ENCODE assay signal across 28 cellular contexts in genomic region chr1:240226102-240226501, GRCh38.
"Had no signal": no experiment of that assay in that cellular context is flagged by ENCODE, and none has a peak within 500 bp of the region (broad histone marks: within the 10 kb centered on the region; RNA-seq: fewer than 3 reads in every experiment).

No MANE protein-coding gene starts in this region.

- H3K27me3 Mint-ChIP-seq: stimulated activated memory B cell treated with anti-CD40 and anti-IgM and Interleukin-4, amounts not matched to agents 10 μg/mL and 1 μg/mL and 100 μg/mL, for 72 hours; stimulated activated naive B cell treated with anti-CD40 and anti-IgM and Interleukin-4, amounts not matched to agents 10 μg/mL and 1 μg/mL and 100 μg/mL, for 72 hours; stimulated activated naive CD8-positive, alpha-beta T cell treated with anti-CD3 and anti-CD28 coated beads, Interleukin-15, amount 100 ng/mL, for 72 hours; stimulated activated naive CD8-positive, alpha-beta T cell treated with anti-CD3 and anti-CD28 coated beads, Interleukin-15, Interleukin-2, amounts not matched to agents 100 ng/mL and 50 ng/mL, for 24 hours; type B pancreatic cell had no signal

- H3K27ac ChIP-seq: stomach, suprapubic skin, testis, thoracic aorta, thyroid gland, tibial artery, tibial nerve, transverse colon, upper lobe of left lung, upper lobe of right lung, uterus, vagina had no signal

- H3K4me3 ChIP-seq: stomach, suprapubic skin, testis, thoracic aorta, thyroid gland, tibial artery, tibial nerve, transverse colon, upper lobe of left lung, upper lobe of right lung, uterus, vagina had no signal

- H3K27ac Mint-ChIP-seq: stimulated activated effector memory CD8-positive, alpha-beta T cell treated with anti-CD3 and anti-CD28 coated beads, Interleukin-12 subunit alpha, Interleukin-12 subunit beta, amount 100 ng/mL, for 72 hours; stimulated activated memory B cell treated with anti-CD40 and anti-IgM and Interleukin-4, amounts not matched to agents 10 μg/mL and 1 μg/mL and 100 μg/mL, for 72 hours; stimulated activated naive B cell treated with anti-CD40 and anti-IgM and Interleukin-4, amounts not matched to agents 10 μg/mL and 1 μg/mL and 100 μg/mL, for 72 hours; stimulated activated naive CD8-positive, alpha-beta T cell treated with anti-CD3 and anti-CD28 coated beads, Interleukin-15, amount 100 ng/mL, for 72 hours; stimulated activated naive CD8-positive, alpha-beta T cell treated with anti-CD3 and anti-CD28 coated beads, Interleukin-15, Interleukin-2, amounts not matched to agents 100 ng/mL and 50 ng/mL, for 24 hours; type B pancreatic cell had no signal

- H3K36me3 Mint-ChIP-seq: stimulated activated effector memory CD8-positive, alpha-beta T cell treated with anti-CD3 and anti-CD28 coated beads, Interleukin-12 subunit alpha, Interleukin-12 subunit beta, amount 100 ng/mL, for 72 hours; stimulated activated memory B cell treated with anti-CD40 and anti-IgM and Interleukin-4, amounts not matched to agents 10 μg/mL and 1 μg/mL and 100 μg/mL, for 72 hours; type B pancreatic cell had no signal

- H3K27me3 ChIP-seq: stomach, suprapubic skin, testis, thyroid gland, tibial artery, tibial nerve, transverse colon, upper lobe of left lung, upper lobe of right lung, uterus, vagina had no signal

- H3K4me1 Mint-ChIP-seq: stimulated activated effector memory CD8-positive, alpha-beta T cell treated with anti-CD3 and anti-CD28 coated beads, Interleukin-12 subunit alpha, Interleukin-12 subunit beta, amount 100 ng/mL, for 72 hours; stimulated activated memory B cell treated with anti-CD40 and anti-IgM and Interleukin-4, amounts not matched to agents 10 μg/mL and 1 μg/mL and 100 μg/mL, for 72 hours; stimulated activated naive B cell treated with anti-CD40 and anti-IgM and Interleukin-4, amounts not matched to agents 10 μg/mL and 1 μg/mL and 100 μg/mL, for 72 hours; stimulated activated naive CD8-positive, alpha-beta T cell treated with anti-CD3 and anti-CD28 coated beads, Interleukin-15, amount 100 ng/mL, for 72 hours had no signal

- ATAC-seq: stimulated activated effector memory CD8-positive, alpha-beta T cell treated with anti-CD3 and anti-CD28 coated beads, Interleukin-12 subunit alpha, Interleukin-12 subunit beta, amount 100 ng/mL, for 72 hours; stimulated activated memory B cell treated with anti-CD40 and anti-IgM and Interleukin-4, amounts not matched to agents 10 μg/mL and 1 μg/mL and 100 μg/mL, for 72 hours; stimulated activated naive B cell treated with anti-CD40 and anti-IgM and Interleukin-4, amounts not matched to agents 10 μg/mL and 1 μg/mL and 100 μg/mL, for 72 hours; stimulated activated naive CD8-positive, alpha-beta T cell treated with anti-CD3 and anti-CD28 coated beads, Interleukin-15, amount 100 ng/mL, for 72 hours; stimulated activated naive CD8-positive, alpha-beta T cell treated with anti-CD3 and anti-CD28 coated beads, Interleukin-15, Interleukin-2, amounts not matched to agents 100 U/mL and 50 U/mL, for 24 hours; upper lobe of right lung had no signal

- DNase-seq: stimulated activated CD4-positive, alpha-beta T cell treated with anti-CD3 and anti-CD28 coated beads, Interleukin-2, amount 100 ng/mL, for 48 hours; stimulated activated CD4-positive, alpha-beta T cell treated with anti-CD3 and anti-CD28 coated beads, Interleukin-4, amount 100 ng/mL, for 1 hour; stimulated activated CD4-positive, alpha-beta T cell treated with anti-CD3 and anti-CD28 coated beads, Interleukin-4, amount 100 ng/mL, for 24 hours; stimulated activated CD4-positive, alpha-beta T cell treated with anti-CD3 and anti-CD28 coated beads, Interleukin-4, amount 100 ng/mL, for 4 hours; stimulated activated CD8-positive, alpha-beta memory T cell treated with anti-CD3 and anti-CD28 coated beads, Interleukin-4, amount 100 ng/mL, for 48 hours; stimulated activated naive B cell treated with anti-CD40 and anti-IgM and Interleukin-4, amounts not matched to agents 10 μg/mL and 1 μg/mL and 100 μg/mL, for 72 hours; stimulated activated naive CD4-positive, alpha-beta T cell; stimulated activated naive CD4-positive, alpha-beta T cell treated with Interleukin-2 at 50 U/mL for 16 hours; stimulated activated naive CD8-positive, alpha-beta T cell treated with anti-CD3 and anti-CD28 coated beads, Interleukin-15, amount 100 ng/mL, for 72 hours; stimulated activated naive CD8-positive, alpha-beta T cell treated with anti-CD3 and anti-CD28 coated beads, Interleukin-15, Interleukin-2, amounts not matched to agents 100 U/mL and 50 U/mL, for 24 hours; stomach; substantia nigra; testis; thyroid gland; tibial artery; transverse colon; trophoblast cell; upper lobe of left lung; upper lobe of right lung; uterus had no signal

- H3K9me3 ChIP-seq: testis, thyroid gland, uterus, vagina had no signal

- H3K4me1 ChIP-seq: stomach, suprapubic skin, testis, thyroid gland, tibial artery, tibial nerve, transverse colon, upper lobe of left lung, upper lobe of right lung, uterus, vagina had no signal

- H3K4me3 Mint-ChIP-seq: stimulated activated effector memory CD8-positive, alpha-beta T cell treated with anti-CD3 and anti-CD28 coated beads, Interleukin-12 subunit alpha, Interleukin-12 subunit beta, amount 100 ng/mL, for 72 hours; stimulated activated memory B cell treated with anti-CD40 and anti-IgM and Interleukin-4, amounts not matched to agents 10 μg/mL and 1 μg/mL and 100 μg/mL, for 72 hours; stimulated activated naive B cell treated with anti-CD40 and anti-IgM and Interleukin-4, amounts not matched to agents 10 μg/mL and 1 μg/mL and 100 μg/mL, for 72 hours; stimulated activated naive CD8-positive, alpha-beta T cell treated with anti-CD3 and anti-CD28 coated beads, Interleukin-15, amount 100 ng/mL, for 72 hours; stimulated activated naive CD8-positive, alpha-beta T cell treated with anti-CD3 and anti-CD28 coated beads, Interleukin-15, Interleukin-2, amounts not matched to agents 100 ng/mL and 50 ng/mL, for 24 hours; type B pancreatic cell had no signal

- H3K36me3 ChIP-seq: stomach, suprapubic skin, thoracic aorta, thyroid gland, tibial artery, transverse colon, upper lobe of left lung, upper lobe of right lung, uterus, vagina had no signal
